In the genomic region with DNA sequence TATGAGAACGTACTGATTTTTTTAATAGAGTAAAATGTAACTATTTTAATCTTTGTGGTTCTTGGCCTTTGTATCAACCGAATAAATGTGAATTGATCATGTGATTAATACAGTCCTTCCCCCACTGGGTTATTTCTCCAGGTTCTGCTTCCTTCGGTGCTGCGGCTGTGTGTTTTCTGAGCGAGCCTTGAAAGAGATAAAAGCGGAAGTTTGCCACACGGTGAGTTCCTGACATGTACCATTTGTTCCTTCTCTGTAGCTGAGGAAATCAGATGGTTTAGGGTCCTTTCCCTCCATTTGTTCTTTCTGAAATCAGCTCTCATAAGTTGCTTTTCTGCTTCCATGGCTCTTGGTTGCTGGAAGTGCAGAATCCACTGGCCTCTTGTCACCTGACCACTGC, we compare ENCODE assay signal across 1 cellular context.
TF ChIP-seq lines count a peak whose summit lies in the region.

No MANE protein-coding gene starts in this region.

TF ChIP-seq in K562, 482 proteins besides CTCF, POLR2A, EP300 and RAD21:
- TF ChIP-seq, protein P1, sequence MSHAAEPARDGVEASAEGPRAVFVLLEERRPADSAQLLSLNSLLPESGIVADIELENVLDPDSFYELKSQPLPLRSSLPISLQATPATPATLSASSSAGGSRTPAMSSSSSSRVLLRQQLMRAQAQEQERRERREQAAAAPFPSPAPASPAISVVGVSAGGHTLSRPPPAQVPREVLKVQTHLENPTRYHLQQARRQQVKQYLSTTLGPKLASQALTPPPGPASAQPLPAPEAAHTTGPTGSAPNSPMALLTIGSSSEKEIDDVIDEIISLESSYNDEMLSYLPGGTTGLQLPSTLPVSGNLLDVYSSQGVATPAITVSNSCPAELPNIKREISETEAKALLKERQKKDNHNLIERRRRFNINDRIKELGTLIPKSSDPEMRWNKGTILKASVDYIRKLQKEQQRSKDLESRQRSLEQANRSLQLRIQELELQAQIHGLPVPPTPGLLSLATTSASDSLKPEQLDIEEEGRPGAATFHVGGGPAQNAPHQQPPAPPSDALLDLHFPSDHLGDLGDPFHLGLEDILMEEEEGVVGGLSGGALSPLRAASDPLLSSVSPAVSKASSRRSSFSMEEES (CRISPR knock-in tag; IDR thresholded peaks at IDR 0.05), result peak; percentile 46; the same call in 1 of the 2 replicates
- TF ChIP-seq ATF1 (CRISPR knock-in tag; IDR thresholded peaks at IDR 0.05), result no peak
- no peak for TF ChIP-seq ATF1 (tag; IDR thresholded peaks at IDR 0.05)
- no peak for TF ChIP-seq KLF16 (IDR thresholded peaks at IDR 0.05)
